ENCODE assay signal across 1 cellular context in the genomic region with DNA sequence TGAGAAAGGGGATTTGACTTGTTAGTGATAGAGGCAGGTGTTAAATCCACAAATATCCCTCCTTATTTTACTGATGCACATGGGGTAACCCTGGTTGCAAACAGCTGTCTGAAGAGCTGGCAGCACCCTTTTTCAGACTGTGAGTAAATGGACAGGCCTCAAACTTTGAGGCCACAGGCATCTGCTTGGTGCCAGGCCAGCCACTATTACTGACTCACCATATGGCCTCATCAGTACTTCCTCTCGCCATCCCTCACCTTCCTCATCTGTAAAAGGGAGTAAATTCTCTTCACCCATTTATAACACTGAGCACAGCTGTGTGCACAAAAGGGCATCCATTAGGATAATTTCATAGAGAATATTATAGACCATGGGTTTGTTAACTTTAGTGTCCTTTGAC.
TF ChIP-seq lines count a peak whose summit lies in the region.

No MANE protein-coding gene starts in this region.

TF ChIP-seq in WTC11, 78 proteins besides CTCF, POLR2A, EP300 and RAD21 (continued from another document):
- TF ChIP-seq, protein P1, sequence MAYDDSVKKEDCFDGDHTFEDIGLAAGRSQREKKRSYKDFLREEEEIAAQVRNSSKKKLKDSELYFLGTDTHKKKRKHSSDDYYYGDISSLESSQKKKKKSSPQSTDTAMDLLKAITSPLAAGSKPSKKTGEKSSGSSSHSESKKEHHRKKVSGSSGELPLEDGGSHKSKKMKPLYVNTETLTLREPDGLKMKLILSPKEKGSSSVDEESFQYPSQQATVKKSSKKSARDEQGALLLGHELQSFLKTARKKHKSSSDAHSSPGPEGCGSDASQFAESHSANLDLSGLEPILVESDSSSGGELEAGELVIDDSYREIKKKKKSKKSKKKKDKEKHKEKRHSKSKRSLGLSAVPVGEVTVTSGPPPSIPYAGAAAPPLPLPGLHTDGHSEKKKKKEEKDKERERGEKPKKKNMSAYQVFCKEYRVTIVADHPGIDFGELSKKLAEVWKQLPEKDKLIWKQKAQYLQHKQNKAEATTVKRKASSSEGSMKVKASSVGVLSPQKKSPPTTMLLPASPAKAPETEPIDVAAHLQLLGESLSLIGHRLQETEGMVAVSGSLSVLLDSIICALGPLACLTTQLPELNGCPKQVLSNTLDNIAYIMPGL (CRISPR knock-in tag; IDR thresholded peaks at IDR 0.05), result no peak
- TF ChIP-seq, protein P2, sequence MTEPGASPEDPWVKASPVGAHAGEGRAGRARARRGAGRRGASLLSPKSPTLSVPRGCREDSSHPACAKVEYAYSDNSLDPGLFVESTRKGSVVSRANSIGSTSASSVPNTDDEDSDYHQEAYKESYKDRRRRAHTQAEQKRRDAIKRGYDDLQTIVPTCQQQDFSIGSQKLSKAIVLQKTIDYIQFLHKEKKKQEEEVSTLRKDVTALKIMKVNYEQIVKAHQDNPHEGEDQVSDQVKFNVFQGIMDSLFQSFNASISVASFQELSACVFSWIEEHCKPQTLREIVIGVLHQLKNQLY (CRISPR knock-in tag; IDR thresholded peaks at IDR 0.05), result no peak
- TF ChIP-seq, protein P3, sequence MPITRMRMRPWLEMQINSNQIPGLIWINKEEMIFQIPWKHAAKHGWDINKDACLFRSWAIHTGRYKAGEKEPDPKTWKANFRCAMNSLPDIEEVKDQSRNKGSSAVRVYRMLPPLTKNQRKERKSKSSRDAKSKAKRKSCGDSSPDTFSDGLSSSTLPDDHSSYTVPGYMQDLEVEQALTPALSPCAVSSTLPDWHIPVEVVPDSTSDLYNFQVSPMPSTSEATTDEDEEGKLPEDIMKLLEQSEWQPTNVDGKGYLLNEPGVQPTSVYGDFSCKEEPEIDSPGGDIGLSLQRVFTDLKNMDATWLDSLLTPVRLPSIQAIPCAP (CRISPR knock-in tag; IDR thresholded peaks at IDR 0.05), result no peak
